In genomic region chr12:123772074-123772473, GRCh38 we compare ENCODE assay signal across 1 cellular context.
TF ChIP-seq lines count a peak whose summit lies in the region.

No MANE protein-coding gene starts in this region.

TF ChIP-seq in HepG2, 621 proteins besides CTCF, POLR2A, EP300 and RAD21 (continued from another document):
- TF ChIP-seq, protein P1, sequence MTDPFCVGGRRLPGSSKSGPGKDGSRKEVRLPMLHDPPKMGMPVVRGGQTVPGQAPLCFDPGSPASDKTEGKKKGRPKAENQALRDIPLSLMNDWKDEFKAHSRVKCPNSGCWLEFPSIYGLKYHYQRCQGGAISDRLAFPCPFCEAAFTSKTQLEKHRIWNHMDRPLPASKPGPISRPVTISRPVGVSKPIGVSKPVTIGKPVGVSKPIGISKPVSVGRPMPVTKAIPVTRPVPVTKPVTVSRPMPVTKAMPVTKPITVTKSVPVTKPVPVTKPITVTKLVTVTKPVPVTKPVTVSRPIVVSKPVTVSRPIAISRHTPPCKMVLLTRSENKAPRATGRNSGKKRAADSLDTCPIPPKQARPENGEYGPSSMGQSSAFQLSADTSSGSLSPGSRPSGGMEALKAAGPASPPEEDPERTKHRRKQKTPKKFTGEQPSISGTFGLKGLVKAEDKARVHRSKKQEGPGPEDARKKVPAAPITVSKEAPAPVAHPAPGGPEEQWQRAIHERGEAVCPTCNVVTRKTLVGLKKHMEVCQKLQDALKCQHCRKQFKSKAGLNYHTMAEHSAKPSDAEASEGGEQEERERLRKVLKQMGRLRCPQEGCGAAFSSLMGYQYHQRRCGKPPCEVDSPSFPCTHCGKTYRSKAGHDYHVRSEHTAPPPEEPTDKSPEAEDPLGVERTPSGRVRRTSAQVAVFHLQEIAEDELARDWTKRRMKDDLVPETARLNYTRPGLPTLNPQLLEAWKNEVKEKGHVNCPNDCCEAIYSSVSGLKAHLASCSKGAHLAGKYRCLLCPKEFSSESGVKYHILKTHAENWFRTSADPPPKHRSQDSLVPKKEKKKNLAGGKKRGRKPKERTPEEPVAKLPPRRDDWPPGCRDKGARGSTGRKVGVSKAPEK (CRISPR knock-in tag; IDR thresholded peaks at IDR 0.05; ENCODE audit: borderline replicate concordance), result no peak
- no peak for TF ChIP-seq ZFP91 (CRISPR knock-in tag; IDR thresholded peaks at IDR 0.05; ENCODE audit: borderline replicate concordance)
- TF ChIP-seq ARNTL (CRISPR knock-in tag; IDR thresholded peaks at IDR 0.05), result no peak
- TF ChIP-seq ZFP90 (CRISPR knock-in tag; IDR thresholded peaks at IDR 0.05; ENCODE audit: borderline replicate concordance), result no peak
- TF ChIP-seq ZNF550 (CRISPR knock-in tag; IDR thresholded peaks at IDR 0.05; ENCODE audit: borderline replicate concordance), result no peak
- no peak for TF ChIP-seq HNRNPK (IDR thresholded peaks at IDR 0.05; ENCODE audit: low read depth, low read length, poor library complexity, severe bottlenecking)
- TF ChIP-seq ZNF335 (CRISPR knock-in tag; IDR thresholded peaks at IDR 0.05), result no peak
- TF ChIP-seq, protein P2, sequence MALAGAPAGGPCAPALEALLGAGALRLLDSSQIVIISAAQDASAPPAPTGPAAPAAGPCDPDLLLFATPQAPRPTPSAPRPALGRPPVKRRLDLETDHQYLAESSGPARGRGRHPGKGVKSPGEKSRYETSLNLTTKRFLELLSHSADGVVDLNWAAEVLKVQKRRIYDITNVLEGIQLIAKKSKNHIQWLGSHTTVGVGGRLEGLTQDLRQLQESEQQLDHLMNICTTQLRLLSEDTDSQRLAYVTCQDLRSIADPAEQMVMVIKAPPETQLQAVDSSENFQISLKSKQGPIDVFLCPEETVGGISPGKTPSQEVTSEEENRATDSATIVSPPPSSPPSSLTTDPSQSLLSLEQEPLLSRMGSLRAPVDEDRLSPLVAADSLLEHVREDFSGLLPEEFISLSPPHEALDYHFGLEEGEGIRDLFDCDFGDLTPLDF (CRISPR knock-in tag; IDR thresholded peaks at IDR 0.05), result no peak
- TF ChIP-seq KDM1A (CRISPR knock-in tag; IDR thresholded peaks at IDR 0.05), result no peak
- no peak for TF ChIP-seq ZNF484 (CRISPR knock-in tag; IDR thresholded peaks at IDR 0.05; ENCODE audit: borderline replicate concordance, low read depth)
- TF ChIP-seq, protein P3, sequence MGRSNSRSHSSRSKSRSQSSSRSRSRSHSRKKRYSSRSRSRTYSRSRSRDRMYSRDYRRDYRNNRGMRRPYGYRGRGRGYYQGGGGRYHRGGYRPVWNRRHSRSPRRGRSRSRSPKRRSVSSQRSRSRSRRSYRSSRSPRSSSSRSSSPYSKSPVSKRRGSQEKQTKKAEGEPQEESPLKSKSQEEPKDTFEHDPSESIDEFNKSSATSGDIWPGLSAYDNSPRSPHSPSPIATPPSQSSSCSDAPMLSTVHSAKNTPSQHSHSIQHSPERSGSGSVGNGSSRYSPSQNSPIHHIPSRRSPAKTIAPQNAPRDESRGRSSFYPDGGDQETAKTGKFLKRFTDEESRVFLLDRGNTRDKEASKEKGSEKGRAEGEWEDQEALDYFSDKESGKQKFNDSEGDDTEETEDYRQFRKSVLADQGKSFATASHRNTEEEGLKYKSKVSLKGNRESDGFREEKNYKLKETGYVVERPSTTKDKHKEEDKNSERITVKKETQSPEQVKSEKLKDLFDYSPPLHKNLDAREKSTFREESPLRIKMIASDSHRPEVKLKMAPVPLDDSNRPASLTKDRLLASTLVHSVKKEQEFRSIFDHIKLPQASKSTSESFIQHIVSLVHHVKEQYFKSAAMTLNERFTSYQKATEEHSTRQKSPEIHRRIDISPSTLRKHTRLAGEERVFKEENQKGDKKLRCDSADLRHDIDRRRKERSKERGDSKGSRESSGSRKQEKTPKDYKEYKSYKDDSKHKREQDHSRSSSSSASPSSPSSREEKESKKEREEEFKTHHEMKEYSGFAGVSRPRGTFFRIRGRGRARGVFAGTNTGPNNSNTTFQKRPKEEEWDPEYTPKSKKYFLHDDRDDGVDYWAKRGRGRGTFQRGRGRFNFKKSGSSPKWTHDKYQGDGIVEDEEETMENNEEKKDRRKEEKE (IDR thresholded peaks at IDR 0.05), result no peak
